Comparison of ENCODE assay signal across 22 cellular contexts in genomic region chr19:30309983-30310805, GRCh38.
DNase-seq lines count a peak whose midpoint lies in the region; TF ChIP-seq lines count a peak whose summit lies in the region.
"Had no signal": no experiment of that assay in that cellular context is flagged by ENCODE, and none has a peak within 500 bp of the region (broad histone marks: within the 10 kb centered on the region; RNA-seq: fewer than 3 reads in every experiment).

No MANE protein-coding gene starts in this region.

- H3K27ac Mint-ChIP-seq in brain (peak overlapping the region; percentile 17 to 89 (median 77)), mesothelial cell of epicardium (no peak overlapping the region)
- H3K27ac Mint-ChIP-seq in CD8-positive, alpha-beta memory T cell, result no peak overlapping the region

- no peak overlapping the region for H3K27ac ChIP-seq in CD8-positive, alpha-beta memory T cell (ENCODE audit: low read depth, low read length)
- H3K27ac ChIP-seq: 22Rv1, GM23248 had no signal

- H3K4me3 Mint-ChIP-seq in brain, result peak overlapping the region; percentile 36 to 77 (median 73)
- no peak overlapping the region for H3K4me3 Mint-ChIP-seq in CD8-positive, alpha-beta memory T cell
- no peak overlapping the region for H3K4me3 Mint-ChIP-seq in mesothelial cell of epicardium
- H3K4me3 Mint-ChIP-seq: CD14-positive monocyte had no signal

- H3K27me3 ChIP-seq in CD8-positive, alpha-beta memory T cell (ENCODE audit: insufficient read depth, low read length, poor library complexity, severe bottlenecking), result no peaks in the 10 kb centered on the region
- H3K27me3 ChIP-seq: MG63 had no signal

- H3K27me3 Mint-ChIP-seq in brain (peaks cover 2% of the 10 kb centered on the region), mesothelial cell of epicardium (ENCODE audit: low read depth) (peaks cover 32% of the 10 kb centered on the region)
- H3K27me3 Mint-ChIP-seq in CD8-positive, alpha-beta memory T cell, result peaks cover 0 to 4% of the 10 kb centered on the region in 2 donors

- POLR2A ChIA-PET in CD8-positive, alpha-beta memory T cell (lab: Charles Lee), result no interaction called here

- DNase-seq in NCI-H1436 treated with DMSO at 0.1 percent for 48 hours (lab: John Stamatoyannopoulos, UW) (peak; percentile 40), NCI-H1436 (lab: John Stamatoyannopoulos, UW) (no peak), midbrain (lab: John Stamatoyannopoulos, UW) (peak; percentile 19), T-helper 1 cell (no peak), activated T-cell treated with anti-CD3 and anti-CD28 coated beads for 4 hours (no peak), mesothelial cell of epicardium (ENCODE audit: low spot score in 2 of 2, unreplicated experiment in 2 of 2) (no peak)
- DNase-seq in CD8-positive, alpha-beta memory T cell, result no peak
- DNase-seq: COR-L47, DMS 273 treated with DMSO at 0.1 percent for 48 hours, GF-D8, GM23248, IMR-90, Kasumi-1, MG63, NCI-H1048, NCI-H2081 treated with DMSO at 0.1 percent for 48 hours, NCI-H524, SHP77 treated with DMSO at 0.1 percent for 48 hours had no signal

- CTCF ChIA-PET in CD8-positive, alpha-beta memory T cell (lab: Charles Lee), result no interaction called here

- no peaks in the 10 kb centered on the region for H3K4me1 ChIP-seq in CD8-positive, alpha-beta memory T cell (ENCODE audit: insufficient read depth, low read length)
- H3K4me1 ChIP-seq: HAP-1 had no signal

- H3K4me1 Mint-ChIP-seq in brain (peaks cover 66% of the 10 kb centered on the region), mesothelial cell of epicardium (no peaks in the 10 kb centered on the region)
- no peaks in the 10 kb centered on the region for H3K4me1 Mint-ChIP-seq in CD8-positive, alpha-beta memory T cell
- H3K4me1 Mint-ChIP-seq: CD14-positive monocyte had no signal

- H3K36me3 Mint-ChIP-seq in brain (peaks cover 6% of the 10 kb centered on the region), mesothelial cell of epicardium (no peaks in the 10 kb centered on the region)
- no peaks in the 10 kb centered on the region for H3K36me3 Mint-ChIP-seq in CD8-positive, alpha-beta memory T cell
- H3K36me3 Mint-ChIP-seq: CD14-positive monocyte had no signal

- TF ChIP-seq CTCF in brain (conservative IDR thresholded peaks at IDR 0.05), result no peak
- TF ChIP-seq CTCF in mesothelial cell of epicardium (IDR thresholded peaks at IDR 0.05; ENCODE audit: unreplicated experiment), result no peak

- no peaks in the 10 kb centered on the region for H3K9me3 ChIP-seq in CD8-positive, alpha-beta memory T cell (ENCODE audit: low read length)
- H3K9me3 ChIP-seq: HAP-1, MG63 had no signal

- H3K9me3 Mint-ChIP-seq in brain (peaks cover 0 to 7% (median 4%) of the 10 kb centered on the region in 5 experiments), mesothelial cell of epicardium (peaks cover 4% of the 10 kb centered on the region)
- peaks cover 0 to 6% (median 0%) of the 10 kb centered on the region in 5 donors for H3K9me3 Mint-ChIP-seq in CD8-positive, alpha-beta memory T cell

- no peaks in the 10 kb centered on the region for H3K36me3 ChIP-seq in CD8-positive, alpha-beta memory T cell (ENCODE audit: insufficient read depth, low read length)
- H3K36me3 ChIP-seq: HAP-1, MG63 had no signal

- H3K4me3 ChIP-seq in CD8-positive, alpha-beta memory T cell (ENCODE audit: low read length), result no peak overlapping the region
- H3K4me3 ChIP-seq: GM23248, HAP-1, MG63 had no signal

Comparison
In these comparisons a context has a peak if more than half of its experiments do, and no peak if none do; other contexts are left out.
1. DNase-seq: peak in NCI-H1436 treated with DMSO at 0.1 percent for 48 hours (single experiment) and midbrain (single experiment); none in NCI-H1436 (single experiment), CD8-positive, alpha-beta memory T cell (0 of 5), T-helper 1 cell (0 of 5), activated T-cell treated with anti-CD3 and anti-CD28 coated beads for 4 hours (single experiment) and mesothelial cell of epicardium (0 of 2).
2. H3K27ac Mint-ChIP-seq: peak in brain (5 of 5); none in CD8-positive, alpha-beta memory T cell (0 of 8) and mesothelial cell of epicardium (single experiment).
3. H3K4me3 Mint-ChIP-seq: peak in brain (5 of 5); none in CD8-positive, alpha-beta memory T cell (0 of 7) and mesothelial cell of epicardium (single experiment).